ENCODE assay signal across 17 cellular contexts in genomic region chr1:110443393-110443918, GRCh38. TPM values are rescaled to one million over a fixed set of nuclear protein-coding genes. Genes with fewer than 3 reads are reported as not detected.
DNase-seq lines count a peak whose midpoint lies in the region; ATAC-seq and TF ChIP-seq lines count a peak whose summit lies in the region.
"Had no signal": no experiment of that assay in that cellular context is flagged by ENCODE, and none has a peak within 500 bp of the region (broad histone marks: within the 10 kb centered on the region; RNA-seq: fewer than 3 reads in every experiment).

No MANE protein-coding gene starts in this region.

- H3K4me3 ChIP-seq in AG10803 (ENCODE audit: low read length): no peak overlapping the region
- H3K4me3 ChIP-seq in NB4 (ENCODE audit: low read depth, low read length): no peak overlapping the region
- H3K4me3 ChIP-seq in fibroblast of the aortic adventitia (ENCODE audit: low read depth, low read length): no peak overlapping the region
- H3K4me3 ChIP-seq in HAP-1: no peak overlapping the region
- H3K4me3 ChIP-seq: GM23248 had no signal

- in situ Hi-C loops in HAP-1 (cut with MboI; ENCODE audit: low sequenced_read_pairs): no loop called here

- TF ChIP-seq POLR2A in NB4 (IDR thresholded peaks at IDR 0.05; ENCODE audit: extremely low read depth, insufficient read length): no peak

- ATAC-seq in HG03045 (IDR thresholded peaks at IDR 0.05; ENCODE audit: unreplicated experiment): no peak

- H3K27me3 ChIP-seq in HAP-1 (ENCODE audit: low read depth): peaks cover 10% of the 10 kb centered on the region

- DNase-seq in AG10803 (ENCODE audit: low read depth) (peak; percentile 28), NB4 (ENCODE audit: low read depth) (peak; percentile 45), fibroblast of the aortic adventitia (ENCODE audit: low read depth) (peak; percentile 26), posterior vena cava (ENCODE audit: low spot score) (peak; percentile 45), NCI-H526 (lab: John Stamatoyannopoulos, UW) (no peak), HAP-1 (ENCODE audit: low spot score in 2 of 2) (no peak)
- DNase-seq in stimulated activated naive CD4-positive, alpha-beta T cell treated with Interleukin-2 at 50 U/mL for 16 hours (lab: John Stamatoyannopoulos, UW): no peak
- DNase-seq: 8988T; C1 segment of cervical spinal cord; Calu3; CD4-positive, alpha-beta T cell; DMS 273 treated with DMSO at 0.1 percent for 48 hours; GM23248 had no signal

- H3K9me3 ChIP-seq in HAP-1: no peaks in the 10 kb centered on the region

- no peaks in the 10 kb centered on the region for H3K36me3 ChIP-seq in HAP-1 (replicated peaks)

- no peaks in the 10 kb centered on the region for H3K4me1 ChIP-seq in HAP-1

- intact Hi-C loops in posterior vena cava (cut with DNase I): no loop called here

- TF ChIP-seq CTCF in AG10803 (conservative IDR thresholded peaks at IDR 0.05; ENCODE audit: low read length): no peak
- no peak for TF ChIP-seq CTCF in NB4 (IDR thresholded peaks at IDR 0.05; ENCODE audit: low read depth, low read length)
- TF ChIP-seq CTCF in fibroblast of the aortic adventitia (IDR thresholded peaks at IDR 0.05; ENCODE audit: insufficient read depth, low read length): no peak

RNA-seq across cellular contexts. Expression of gene PROK1, which starts 7.5 kb away (rescaled TPM):
- total RNA-seq in fibroblast of the aortic adventitia (ENCODE audit: low replicate concordance) (not detected in 2 replicates), posterior vena cava (under 1 TPM in 1 of 2 donors, not detected in 1; 0.32 TPM)
- total RNA-seq: B cell; Calu3; CD4-positive, alpha-beta T cell; Daoy; GM23248; HT1080 had no signal

RNA-seq across cellular contexts. Expression of gene LAMTOR5, which starts 36.0 kb away (rescaled TPM):
- 43.3 and 96.5 TPM in 2 replicates for total RNA-seq in fibroblast of the aortic adventitia (ENCODE audit: low replicate concordance)
- 10 to 100 TPM; 87.4 to 91.5 TPM for total RNA-seq in posterior vena cava

RNA-seq across cellular contexts. Expression of gene SLC16A4, which starts 52.6 kb away (rescaled TPM):
- total RNA-seq in fibroblast of the aortic adventitia (ENCODE audit: low replicate concordance) (36.8 and 71.9 TPM in 2 replicates), posterior vena cava (1 to 10 TPM; 8.0 to 8.6 TPM)
- total RNA-seq: CD4-positive, alpha-beta T cell had no signal

Comparison
In these comparisons a context has a peak if more than half of its experiments do, and no peak if none do; other contexts are left out.
1. DNase-seq: peak in AG10803 (single experiment), NB4 (single experiment), fibroblast of the aortic adventitia (single experiment) and posterior vena cava (single experiment); none in NCI-H526 (0 of 2), stimulated activated naive CD4-positive, alpha-beta T cell treated with Interleukin-2 at 50 U/mL for 16 hours (single experiment) and HAP-1 (0 of 2).